Comparison of ENCODE assay signal across 8 cellular contexts in the genomic region with DNA sequence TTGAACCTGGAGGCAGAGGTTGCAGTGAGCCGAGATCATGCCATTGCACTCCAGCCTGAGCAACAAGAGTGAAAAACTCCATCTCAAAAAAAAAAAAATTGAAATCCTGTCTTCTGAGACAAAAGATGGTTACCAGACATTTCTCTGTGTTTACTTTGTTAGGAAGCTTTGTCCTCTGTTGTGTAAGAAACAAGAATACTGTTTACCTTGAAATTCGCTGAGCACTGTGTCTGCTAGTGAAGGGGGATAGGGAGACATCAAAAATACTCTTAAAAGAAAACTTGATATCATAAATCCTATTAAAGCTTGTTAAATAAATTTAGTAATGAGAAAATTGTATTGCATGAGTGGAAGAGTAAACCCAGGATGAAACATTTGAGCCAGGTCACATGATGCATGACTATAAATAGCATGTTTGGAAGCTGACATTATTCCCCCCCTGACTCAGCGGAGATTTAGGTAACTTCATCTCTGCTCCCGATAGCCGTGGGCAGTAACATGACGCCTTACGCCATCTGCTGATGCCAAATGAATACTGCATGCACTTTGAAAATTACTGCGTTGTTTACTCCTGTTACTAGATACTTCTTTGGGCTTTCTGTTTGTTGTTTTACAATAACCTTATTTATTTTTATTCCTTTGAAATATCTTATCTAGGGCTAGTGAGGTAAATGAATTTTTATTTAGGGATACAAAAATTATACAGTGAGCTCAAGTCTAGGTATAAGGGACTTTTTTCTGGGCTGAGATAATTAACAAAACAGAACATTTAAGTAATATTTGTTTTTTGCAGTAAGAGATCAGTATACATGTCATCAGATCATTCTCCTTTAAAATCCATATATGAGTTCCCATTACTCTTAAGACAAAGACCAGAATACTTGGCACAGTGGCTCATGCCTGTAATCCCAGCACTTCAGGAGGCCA.
A peak's percentile ranks its signal among the peaks of the same experiment; 100 is the strongest.
DNase-seq lines count a peak whose midpoint lies in the region; ATAC-seq and TF ChIP-seq lines count a peak whose summit lies in the region.

No MANE protein-coding gene starts in this region.

- no peak overlapping the region for H3K27ac ChIP-seq in CD4-positive, CD25-positive, alpha-beta regulatory T cell (ENCODE audit: insufficient read depth, low read length, poor library complexity, severe bottlenecking)
- H3K27ac ChIP-seq in SJCRH30 (no peak overlapping the region), adrenal gland (peak overlapping the region in 2 of 5 donors; percentile 11 to 48), left ventricle myocardium inferior (replicated peaks) (peak overlapping the region; percentile 87)

- peaks cover 8% of the 10 kb centered on the region for H3K27me3 Mint-ChIP-seq in CD4-positive, CD25-positive, alpha-beta regulatory T cell

- no peaks in the 10 kb centered on the region for H3K27me3 ChIP-seq in CD4-positive, CD25-positive, alpha-beta regulatory T cell (ENCODE audit: control insufficient read depth, insufficient read depth, low read length)
- H3K27me3 ChIP-seq in SJCRH30 (no peaks in the 10 kb centered on the region), adrenal gland (no peaks in the 10 kb centered on the region), left ventricle myocardium inferior (ENCODE audit: low read depth) (no peaks in the 10 kb centered on the region)

- no peaks in the 10 kb centered on the region for H3K36me3 Mint-ChIP-seq in CD4-positive, CD25-positive, alpha-beta regulatory T cell

- H3K9me3 Mint-ChIP-seq in CD4-positive, CD25-positive, alpha-beta regulatory T cell: no peaks in the 10 kb centered on the region

- TF ChIP-seq CTCF in adrenal gland (IDR thresholded peaks at IDR 0.05): peak; percentile 67 to 97 (median 95)
- TF ChIP-seq CTCF in left ventricle myocardium inferior (IDR thresholded peaks at IDR 0.05; ENCODE audit: borderline replicate concordance): peak; percentile 92
- TF ChIP-seq CTCF in retinal pigment epithelial cell (conservative IDR thresholded peaks at IDR 0.05; ENCODE audit: low read depth, low read length): peak; percentile 89

- intact Hi-C loops in adrenal gland (cut with DNase I): loop anchor here (2.0 to 10.0 kb wide), 4 partner anchors 183 to 406 kb away; no protein-coding TSS in a partner anchor
- intact Hi-C loops in left ventricle myocardium inferior (cut with micrococcal nuclease): loop anchor here (2.0 to 10.0 kb wide), 3 partner anchors 118 to 406 kb away; no protein-coding TSS in a partner anchor

- peak in 1 of 2 donors; percentile 6 for TF ChIP-seq POLR2A in adrenal gland (IDR thresholded peaks at IDR 0.05)

- no peaks in the 10 kb centered on the region for H3K4me1 ChIP-seq in CD4-positive, CD25-positive, alpha-beta regulatory T cell (ENCODE audit: control insufficient read depth, insufficient read depth, low read length, poor library complexity, severe bottlenecking)
- H3K4me1 ChIP-seq in SJCRH30 (0 out of 2 replicates have a peak, but pooled peaks cover 3% of the 10 kb centered on the region), adrenal gland (replicated peaks in 1 of 2) (peaks cover 4 to 7% of the 10 kb centered on the region in 2 donors), left ventricle myocardium inferior (peaks cover 78% of the 10 kb centered on the region)

- H3K4me1 Mint-ChIP-seq in CD4-positive, CD25-positive, alpha-beta regulatory T cell: peaks cover 0 to 8% (median 3%) of the 10 kb centered on the region in 4 donors

- H3K4me3 ChIP-seq in CD4-positive, CD25-positive, alpha-beta regulatory T cell (ENCODE audit: low read depth, low read length): no peak overlapping the region
- H3K4me3 ChIP-seq in SJCRH30 (no peak overlapping the region), adrenal gland (peak overlapping the region in 1 of 4 donors; percentile 8), left ventricle myocardium inferior (no peak overlapping the region), retinal pigment epithelial cell (ENCODE audit: low read length) (no peak overlapping the region)

- ATAC-seq in CD4-positive, CD25-positive, alpha-beta regulatory T cell (ENCODE audit: low read depth in 2 of 2): peak; percentile 63 to 74
- ATAC-seq in GM21576 (IDR thresholded peaks at IDR 0.05; ENCODE audit: unreplicated experiment): peak; percentile 70

- H3K4me3 Mint-ChIP-seq in CD4-positive, CD25-positive, alpha-beta regulatory T cell: no peak overlapping the region

- no peaks in the 10 kb centered on the region for H3K36me3 ChIP-seq in CD4-positive, CD25-positive, alpha-beta regulatory T cell (ENCODE audit: control insufficient read depth, insufficient read depth, low read length)
- H3K36me3 ChIP-seq in SJCRH30 (0 out of 2 replicates have a peak, but pooled peaks cover 8% of the 10 kb centered on the region), adrenal gland (replicated peaks in 1 of 2) (no peaks in the 10 kb centered on the region), left ventricle myocardium inferior (peaks cover 14% of the 10 kb centered on the region)

- no peak overlapping the region for H3K27ac Mint-ChIP-seq in CD4-positive, CD25-positive, alpha-beta regulatory T cell

- peak in 2 of 3 donors; percentile 42 to 71 for DNase-seq in CD4-positive, CD25-positive, alpha-beta regulatory T cell
- DNase-seq in NAMALWA (ENCODE audit: low spot score): peak; percentile 79
- DNase-seq in SJCRH30: peak; percentile 74 to 90
- peak; percentile 77 to 92 (median 85) for DNase-seq in adrenal gland
- DNase-seq in left ventricle myocardium inferior: peak; percentile 30
- DNase-seq in retinal pigment epithelial cell (ENCODE audit: low read depth): peak; percentile 85
- no peak for DNase-seq in cortex of kidney (lab: John Stamatoyannopoulos, UW)

- WGBS in adrenal gland, 4 donors: 13 to 19% (median 17%) methylated on average over 8 of the region's 8 CpGs

- no peaks in the 10 kb centered on the region for H3K9me3 ChIP-seq in CD4-positive, CD25-positive, alpha-beta regulatory T cell (ENCODE audit: control insufficient read depth in 2 of 2, low read length in 2 of 2)
- H3K9me3 ChIP-seq in SJCRH30 (replicated peaks) (no peaks in the 10 kb centered on the region), adrenal gland (replicated peaks in 1 of 3) (no peaks in the 10 kb centered on the region), left ventricle myocardium inferior (replicated peaks) (no peaks in the 10 kb centered on the region)
